Comparison of ENCODE assay signal across 1 cellular context in genomic region chr6:24402697-24403500, GRCh38.
TF ChIP-seq lines count a peak whose summit lies in the region.

MRS2 (plus strand) TSS chr6:24402936; CDS start chr6:24403047, 111 bp downstream.

TF ChIP-seq in HepG2, 621 proteins besides CTCF, POLR2A, EP300 and RAD21 (continued from another document and continues in another):
- TF ChIP-seq TRAFD1 (CRISPR knock-in tag; IDR thresholded peaks at IDR 0.05; ENCODE audit: borderline replicate concordance): peak; percentile 47; the same call in 1 of the 2 replicates
- TF ChIP-seq BCLAF1 (IDR thresholded peaks at IDR 0.05): no peak
- peak; percentile 84 for TF ChIP-seq PITX1 (CRISPR knock-in tag; IDR thresholded peaks at IDR 0.05)
- TF ChIP-seq IRX3 (CRISPR knock-in tag; IDR thresholded peaks at IDR 0.05; ENCODE audit: borderline replicate concordance, low read depth): peak; percentile 84; the same call in 1 of the 2 replicates
- peak; percentile 23; the same call in 1 of the 2 replicates for TF ChIP-seq ZBTB39 (CRISPR knock-in tag; IDR thresholded peaks at IDR 0.05)
- peak; percentile 89 for TF ChIP-seq HDAC1 (CRISPR knock-in tag; IDR thresholded peaks at IDR 0.05)
- TF ChIP-seq CENPBD1 (CRISPR knock-in tag; IDR thresholded peaks at IDR 0.05; ENCODE audit: borderline replicate concordance, low read depth): no peak; the same call in 1 of the 2 replicates
- peak; percentile 88; the same call in 1 of the 2 replicates for TF ChIP-seq ZNF576 (CRISPR knock-in tag; IDR thresholded peaks at IDR 0.05)
- TF ChIP-seq IKZF4 (CRISPR knock-in tag; IDR thresholded peaks at IDR 0.05; ENCODE audit: borderline replicate concordance, low read depth, not compliant biosample characterization): peak; percentile 70
- TF ChIP-seq SKI (IDR thresholded peaks at IDR 0.05; ENCODE audit: partially characterized antibody): peak; percentile 95
- TF ChIP-seq RFXANK (CRISPR knock-in tag; IDR thresholded peaks at IDR 0.05): no peak; the same call in 1 of the 2 replicates
- TF ChIP-seq BRD4 (CRISPR knock-in tag; IDR thresholded peaks at IDR 0.05): peak; percentile 99
- peak; percentile 98; the same call in 1 of the 2 replicates for TF ChIP-seq ZNF512B (CRISPR knock-in tag; IDR thresholded peaks at IDR 0.05; ENCODE audit: borderline replicate concordance)
- TF ChIP-seq SP4 (CRISPR knock-in tag; IDR thresholded peaks at IDR 0.05): peak; percentile 90
- peak; percentile 25 for TF ChIP-seq HDAC2 (CRISPR knock-in tag; IDR thresholded peaks at IDR 0.05)
- TF ChIP-seq ATF3 (CRISPR knock-in tag; IDR thresholded peaks at IDR 0.05): peak; percentile 16
- 0 out of 2 replicates have a peak, but pooled peaks have one; percentile 56 for TF ChIP-seq ETS1 (CRISPR knock-in tag; IDR thresholded peaks at IDR 0.05)
- peak; percentile 87 for TF ChIP-seq ZSCAN22 (CRISPR knock-in tag; IDR thresholded peaks at IDR 0.05)
- TF ChIP-seq ZNF30 (CRISPR knock-in tag; IDR thresholded peaks at IDR 0.05): peak; percentile 74; the same call in 1 of the 2 replicates
- no peak for TF ChIP-seq ZNF850 (CRISPR knock-in tag; conservative IDR thresholded peaks at IDR 0.05)
- TF ChIP-seq REPIN1 (CRISPR knock-in tag; IDR thresholded peaks at IDR 0.05; ENCODE audit: borderline replicate concordance, low read depth): peak; percentile 82; the same call in 1 of the 2 replicates
- TF ChIP-seq ZNF775 (CRISPR knock-in tag; IDR thresholded peaks at IDR 0.05; ENCODE audit: borderline replicate concordance): 0 out of 2 replicates have a peak, but pooled peaks have one; percentile 75
- TF ChIP-seq STAG1 (CRISPR knock-in tag; IDR thresholded peaks at IDR 0.05): peak; percentile 39
- no peak for TF ChIP-seq ZNF496 (CRISPR knock-in tag; IDR thresholded peaks at IDR 0.05; ENCODE audit: insufficient replicate concordance)
- TF ChIP-seq ZNF709 (CRISPR knock-in tag; IDR thresholded peaks at IDR 0.05): peak; percentile 76; the same call in 1 of the 2 replicates
- no peak for TF ChIP-seq SNAPC5 (CRISPR knock-in tag; IDR thresholded peaks at IDR 0.05; ENCODE audit: borderline replicate concordance)
- TF ChIP-seq ATF4 (CRISPR knock-in tag; IDR thresholded peaks at IDR 0.05): peak in 1 of 2 experiments; percentile 46; a peak in 1 of 4 replicates
- TF ChIP-seq UBTF (CRISPR knock-in tag; IDR thresholded peaks at IDR 0.05): peak; percentile 100
- no peak for TF ChIP-seq NFIB (CRISPR knock-in tag; IDR thresholded peaks at IDR 0.05; ENCODE audit: borderline replicate concordance)
- TF ChIP-seq ZNF446 (CRISPR knock-in tag; IDR thresholded peaks at IDR 0.05): peak; percentile 77
- no peak for TF ChIP-seq CEBPG (CRISPR knock-in tag; IDR thresholded peaks at IDR 0.05)
- TF ChIP-seq SP2 (CRISPR knock-in tag; IDR thresholded peaks at IDR 0.05): peak; percentile 68
- peak; percentile 16 to 86; a peak in 2 of 4 replicates for TF ChIP-seq NR2F1 (CRISPR knock-in tag; IDR thresholded peaks at IDR 0.05)
- TF ChIP-seq HOXA9 (CRISPR knock-in tag; IDR thresholded peaks at IDR 0.05; ENCODE audit: borderline replicate concordance): peak; percentile 85
- TF ChIP-seq GMEB2 (CRISPR knock-in tag; IDR thresholded peaks at IDR 0.05; ENCODE audit: low read depth): no peak
- TF ChIP-seq ZNF614 (CRISPR knock-in tag; IDR thresholded peaks at IDR 0.05; ENCODE audit: borderline replicate concordance): peak; percentile 48; the same call in 1 of the 2 replicates
- TF ChIP-seq MIXL1 (CRISPR knock-in tag; IDR thresholded peaks at IDR 0.05): peak; percentile 8; the same call in 1 of the 2 replicates
- TF ChIP-seq ZFP62 (CRISPR knock-in tag; IDR thresholded peaks at IDR 0.05): no peak
- no peak for TF ChIP-seq ZNF20 (CRISPR knock-in tag; IDR thresholded peaks at IDR 0.05)
- TF ChIP-seq ZNF256 (CRISPR knock-in tag; conservative IDR thresholded peaks at IDR 0.05): peak; percentile 80
- no peak for TF ChIP-seq HCFC1 (IDR thresholded peaks at IDR 0.05; ENCODE audit: low read depth, low read length)
